In genomic region chr3:103705641-103706040, GRCh38 we compare ENCODE assay signal across 25 cellular contexts.
DNase-seq lines count a peak whose midpoint lies in the region; ATAC-seq, FAIRE-seq and TF ChIP-seq lines count a peak whose summit lies in the region.
"Had no signal": no experiment of that assay in that cellular context is flagged by ENCODE, and none has a peak within 500 bp of the region (broad histone marks: within the 10 kb centered on the region; RNA-seq: fewer than 3 reads in every experiment).

No MANE protein-coding gene starts in this region.

- dilution Hi-C loops in mammary epithelial cell (cut with HindIII; ENCODE audit: low sequenced_read_pairs) (no loop called here), keratinocyte (cut with MboI; ENCODE audit: extremely low pct_ligation_motif_present, low sequenced_read_pairs) (no loop called here)

- ATAC-seq in right cardiac atrium: no peak
- ATAC-seq: A549 had no signal

- in situ Hi-C loops in mammary epithelial cell (cut with MboI; ENCODE audit: low sequenced_read_pairs in 2 of 2): no loop called here

- H3K9me3 ChIP-seq in mammary epithelial cell (replicated peaks; ENCODE audit: insufficient read depth, low read length): no peaks in the 10 kb centered on the region
- H3K9me3 ChIP-seq in cardiac muscle cell (ENCODE audit: low read depth): no peaks in the 10 kb centered on the region
- H3K9me3 ChIP-seq in right cardiac atrium (ENCODE audit: control insufficient read depth, low read length): no peaks in the 10 kb centered on the region
- H3K9me3 ChIP-seq in keratinocyte (ENCODE audit: control insufficient read depth, low read depth, low read length): no peaks in the 10 kb centered on the region
- H3K9me3 ChIP-seq: A549, BLaER1, Caco-2 had no signal

- peak; percentile 55 for FAIRE-seq in keratinocyte (lab: Jason Lieb, UNC)
- FAIRE-seq: A549, D721Med, G401.6, GM12891, GM19239 had no signal

- H3K27ac Mint-ChIP-seq in MCF 10A (ENCODE audit: low read depth, unreplicated experiment): no peak overlapping the region
- H3K27ac Mint-ChIP-seq: B cell; CD14-positive monocyte; CD4-positive, alpha-beta memory T cell; CD4-positive, CD25-positive, alpha-beta regulatory T cell; CD8-positive, alpha-beta memory T cell had no signal

- WGBS in mammary epithelial cell (ENCODE audit: low coverage, missing lambda C conversion rate): 50% methylated on average over 2 of the region's 2 CpGs
- 19% methylated on average over 2 of the region's 2 CpGs for WGBS in right cardiac atrium

- H3K9ac ChIP-seq in mammary epithelial cell (ENCODE audit: insufficient read depth, low read length): no peak overlapping the region
- H3K9ac ChIP-seq in keratinocyte (ENCODE audit: control insufficient read depth, extremely low read depth, insufficient read depth, low read length): no peak overlapping the region
- H3K9ac ChIP-seq: BLaER1 had no signal

- POLR2A ChIA-PET in MCF 10A (lab: Yijun Ruan, JAX): no interaction called here

- H3K4me1 ChIP-seq in mammary epithelial cell (ENCODE audit: insufficient read depth, low read length): peaks cover 10% of the 10 kb centered on the region
- peaks cover 22% of the 10 kb centered on the region for H3K4me1 ChIP-seq in cardiac muscle cell (ENCODE audit: low read depth)
- no peaks in the 10 kb centered on the region for H3K4me1 ChIP-seq in right cardiac atrium (ENCODE audit: control insufficient read depth, insufficient read depth, low read length)
- peaks cover 8% of the 10 kb centered on the region for H3K4me1 ChIP-seq in keratinocyte (ENCODE audit: control insufficient read depth, extremely low read depth, insufficient read depth, low read length)
- H3K4me1 ChIP-seq: A549, BLaER1, Caco-2 had no signal

- H3K4me3 ChIP-seq in mammary epithelial cell (replicated peaks in 1 of 3; ENCODE audit: insufficient read depth in 1 of 3, low read depth in 2 of 3, low read length in 3 of 3): no peak overlapping the region
- no peak overlapping the region for H3K4me3 ChIP-seq in cardiac muscle cell
- no peak overlapping the region for H3K4me3 ChIP-seq in right cardiac atrium (ENCODE audit: low read length)
- H3K4me3 ChIP-seq in keratinocyte (ENCODE audit: control insufficient read depth in 2 of 3, extremely low read depth in 1 of 3, insufficient read depth in 2 of 3, low read depth in 1 of 3, low read length in 3 of 3): no peak overlapping the region
- H3K4me3 ChIP-seq: A549, BLaER1 had no signal

- H3K4me2 ChIP-seq in mammary epithelial cell (ENCODE audit: insufficient read depth, low read depth, low read length) (no peak overlapping the region), keratinocyte (ENCODE audit: control insufficient read depth, extremely low read depth, insufficient read depth, low read depth, low read length) (no peak overlapping the region)
- H3K4me2 ChIP-seq: A549, BLaER1 had no signal

- H3K4me1 Mint-ChIP-seq in MCF 10A (ENCODE audit: insufficient read depth, unreplicated experiment): no peaks in the 10 kb centered on the region
- H3K4me1 Mint-ChIP-seq: B cell; CD14-positive monocyte; CD4-positive, alpha-beta memory T cell; CD4-positive, CD25-positive, alpha-beta regulatory T cell; CD8-positive, alpha-beta memory T cell had no signal

- H3K4me3 Mint-ChIP-seq in MCF 10A (ENCODE audit: unreplicated experiment): no peak overlapping the region
- H3K4me3 Mint-ChIP-seq: B cell; CD14-positive monocyte; CD4-positive, alpha-beta memory T cell; CD4-positive, CD25-positive, alpha-beta regulatory T cell; CD8-positive, alpha-beta memory T cell had no signal

- H3K36me3 Mint-ChIP-seq in MCF 10A (ENCODE audit: insufficient read depth, unreplicated experiment): no peaks in the 10 kb centered on the region
- H3K36me3 Mint-ChIP-seq: CD14-positive monocyte; CD4-positive, alpha-beta memory T cell; CD4-positive, CD25-positive, alpha-beta regulatory T cell; CD8-positive, alpha-beta memory T cell had no signal

- BruUV-seq in mammary epithelial cell (replicated peaks; lab: Mats Ljungman, UMichigan): no TSS peak
- no TSS peak for BruUV-seq in MCF 10A (replicated peaks; lab: Mats Ljungman, UMichigan)

- no peak overlapping the region for H3K27ac ChIP-seq in mammary epithelial cell (ENCODE audit: insufficient read depth, low read depth, low read length)
- peak overlapping the region; percentile 70 for H3K27ac ChIP-seq in cardiac muscle cell
- no peak overlapping the region for H3K27ac ChIP-seq in right cardiac atrium (ENCODE audit: low read length)
- H3K27ac ChIP-seq in keratinocyte (ENCODE audit: control insufficient read depth, insufficient read depth, low read length): no peak overlapping the region
- H3K27ac ChIP-seq: 22Rv1, A549, BLaER1 had no signal

- peaks cover 32% of the 10 kb centered on the region for H3K27me3 Mint-ChIP-seq in MCF 10A (ENCODE audit: insufficient read depth, unreplicated experiment)
- H3K27me3 Mint-ChIP-seq: B cell; CD4-positive, alpha-beta memory T cell; CD4-positive, CD25-positive, alpha-beta regulatory T cell; CD8-positive, alpha-beta memory T cell had no signal

- CTCF ChIA-PET in mammary epithelial cell (lab: Charles Lee; ENCODE audit: low non-redundant PET): no interaction called here
- CTCF ChIA-PET in MCF 10A (lab: Yijun Ruan, JAX): no interaction called here

- no peak for TF ChIP-seq CTCF in mammary epithelial cell (conservative IDR thresholded peaks at IDR 0.05 in 1 of 2, IDR thresholded peaks at IDR 0.05 in 1 of 2; ENCODE audit: extremely low read depth in 1 of 2, insufficient read depth in 1 of 2, low read depth in 1 of 2, low read length in 2 of 2)
- TF ChIP-seq CTCF in MCF 10A (IDR thresholded peaks at IDR 0.05; ENCODE audit: unreplicated experiment): no peak
- TF ChIP-seq CTCF in cardiac muscle cell (IDR thresholded peaks at IDR 0.05; ENCODE audit: low read depth, low read length): no peak
- no peak for TF ChIP-seq CTCF in keratinocyte (optimal IDR thresholded peaks at IDR 0.05 in 1 of 3, IDR thresholded peaks at IDR 0.05 in 1 of 3, conservative IDR thresholded peaks at IDR 0.05 in 1 of 3; ENCODE audit: extremely low read depth in 1 of 3, insufficient read depth in 2 of 3, low read length in 3 of 3)

- DNase-seq in mammary epithelial cell: no peak
- no peak for DNase-seq in MCF 10A (ENCODE audit: unreplicated experiment)
- peak in 1 of 2 donors; percentile 56 for DNase-seq in cardiac muscle cell (ENCODE audit: low read depth in 1 of 2, low spot score in 1 of 2)
- no peak for DNase-seq in right cardiac atrium
- no peak for DNase-seq in keratinocyte (ENCODE audit: low read depth, low spot score)
- DNase-seq in COR-L47 (lab: John Stamatoyannopoulos, UW): no peak
- no peak for DNase-seq in NCI-H2196 treated with DMSO at 0.1 percent for 48 hours (lab: John Stamatoyannopoulos, UW; ENCODE audit: unreplicated experiment)
- DNase-seq: AML-193; C1 segment of cervical spinal cord; Caco-2; Calu3; CD4-positive, alpha-beta memory T cell; CD4-positive, CD25-positive, alpha-beta regulatory T cell; CD8-positive, alpha-beta memory T cell; DMS79 treated with DMSO at 0.1 percent for 48 hours; GF-D8 had no signal

- H3K27me3 ChIP-seq in mammary epithelial cell (ENCODE audit: insufficient read depth, low read length) (no peaks in the 10 kb centered on the region), cardiac muscle cell (no peaks in the 10 kb centered on the region), right cardiac atrium (ENCODE audit: control insufficient read depth, insufficient read depth) (no peaks in the 10 kb centered on the region), keratinocyte (ENCODE audit: control insufficient read depth, extremely low read depth, insufficient read depth, low read length) (no peaks in the 10 kb centered on the region)
- H3K27me3 ChIP-seq: BLaER1 had no signal

- H3K9me1 ChIP-seq in keratinocyte (ENCODE audit: control insufficient read depth, extremely low read depth, insufficient read depth, low read length): no peaks in the 10 kb centered on the region

- H3K79me2 ChIP-seq in mammary epithelial cell (ENCODE audit: insufficient read depth, low read length) (no peaks in the 10 kb centered on the region), keratinocyte (ENCODE audit: control insufficient read depth, insufficient read depth, low read length) (no peaks in the 10 kb centered on the region)

- H2AFZ ChIP-seq in mammary epithelial cell (ENCODE audit: low read depth, low read length): peak overlapping the region; percentile 1
- no peak overlapping the region for H2AFZ ChIP-seq in keratinocyte (ENCODE audit: control insufficient read depth, low read length)

- H4K20me1 ChIP-seq in mammary epithelial cell (ENCODE audit: insufficient read depth, low read length) (no peaks in the 10 kb centered on the region), keratinocyte (ENCODE audit: control insufficient read depth, extremely low read depth, insufficient read depth, low read length) (no peaks in the 10 kb centered on the region)
- H4K20me1 ChIP-seq: BLaER1 had no signal

- intact Hi-C loops in mammary epithelial cell (cut with micrococcal nuclease): no loop called here
- intact Hi-C loops in MCF 10A (cut with micrococcal nuclease): no loop called here
- intact Hi-C loops in right cardiac atrium (cut with DNase I): no loop called here

- H3K9me3 Mint-ChIP-seq in MCF 10A (ENCODE audit: unreplicated experiment): no peaks in the 10 kb centered on the region

- H3K36me3 ChIP-seq in mammary epithelial cell (ENCODE audit: insufficient read depth, low read length): no peaks in the 10 kb centered on the region
- no peaks in the 10 kb centered on the region for H3K36me3 ChIP-seq in cardiac muscle cell
- no peaks in the 10 kb centered on the region for H3K36me3 ChIP-seq in keratinocyte (ENCODE audit: control insufficient read depth in 2 of 2, extremely low read depth in 1 of 2, insufficient read depth in 2 of 2, low read length in 2 of 2)
- H3K36me3 ChIP-seq: BLaER1 had no signal
